In genomic region chr22:38228873-38229740, GRCh38 we compare ENCODE assay signal across 8 cellular contexts. TPM values are rescaled to one million over a fixed set of nuclear protein-coding genes. Genes with fewer than 3 reads are reported as not detected.
A peak's percentile ranks its signal among the peaks of the same experiment; 100 is the strongest.
DNase-seq lines count a peak whose midpoint lies in the region; ATAC-seq and TF ChIP-seq lines count a peak whose summit lies in the region.

No MANE protein-coding gene starts in this region.

- TF ChIP-seq CTCF in colonic mucosa (IDR thresholded peaks at IDR 0.05): no peak
- TF ChIP-seq CTCF in mucosa of descending colon (IDR thresholded peaks at IDR 0.05): no peak

- H3K27me3 Mint-ChIP-seq in stimulated activated naive CD8-positive, alpha-beta T cell treated with anti-CD3 and anti-CD28 coated beads, Interleukin-15, Interleukin-2, amounts not matched to agents 100 ng/mL and 50 ng/mL, for 24 hours: no peaks in the 10 kb centered on the region

- H3K4me1 Mint-ChIP-seq in stimulated activated naive CD8-positive, alpha-beta T cell treated with anti-CD3 and anti-CD28 coated beads, Interleukin-15, Interleukin-2, amounts not matched to agents 100 ng/mL and 50 ng/mL, for 24 hours (ENCODE audit: low read depth): no peaks in the 10 kb centered on the region

- DNase-seq in stimulated activated naive CD8-positive, alpha-beta T cell treated with anti-CD3 and anti-CD28 coated beads, Interleukin-15, Interleukin-2, amounts not matched to agents 100 U/mL and 50 U/mL, for 24 hours: no peak
- peak; percentile 87 for DNase-seq in colonic mucosa
- peak; percentile 75 to 85 (median 85) for DNase-seq in mucosa of descending colon
- no peak for DNase-seq in Kasumi-1 (lab: John Stamatoyannopoulos, UW)
- DNase-seq in activated gamma-delta T cell treated with Interleukin-2 at 50 U/mL for 16 hours: no peak

- intact Hi-C loops in colonic mucosa (cut with DNase I): no loop called here
- intact Hi-C loops in mucosa of descending colon (cut with DNase I, micrococcal nuclease): no loop called here

- no peaks in the 10 kb centered on the region for H3K27me3 ChIP-seq in colonic mucosa

- peak overlapping the region in 1 of 2 donors; percentile 75 for H3K9ac ChIP-seq in colonic mucosa (ENCODE audit: low read depth in 2 of 2, low read length in 2 of 2)

- H3K27ac Mint-ChIP-seq in stimulated activated naive CD8-positive, alpha-beta T cell treated with anti-CD3 and anti-CD28 coated beads, Interleukin-15, Interleukin-2, amounts not matched to agents 100 ng/mL and 50 ng/mL, for 24 hours: peak overlapping the region; percentile 17

- peaks cover 14% of the 10 kb centered on the region for H3K36me3 Mint-ChIP-seq in stimulated activated naive CD8-positive, alpha-beta T cell treated with anti-CD3 and anti-CD28 coated beads, Interleukin-15, Interleukin-2, amounts not matched to agents 100 ng/mL and 50 ng/mL, for 24 hours (ENCODE audit: low read depth)

- H3K4me1 ChIP-seq in colonic mucosa: peaks cover 18% of the 10 kb centered on the region
- peaks cover 23% of the 10 kb centered on the region for H3K4me1 ChIP-seq in mucosa of descending colon (ENCODE audit: low read depth)

- H3K27ac ChIP-seq in colonic mucosa: peak overlapping the region; percentile 84

- H3K4me3 Mint-ChIP-seq in stimulated activated naive CD8-positive, alpha-beta T cell treated with anti-CD3 and anti-CD28 coated beads, Interleukin-15, Interleukin-2, amounts not matched to agents 100 ng/mL and 50 ng/mL, for 24 hours: no peak overlapping the region

- H3K9me3 Mint-ChIP-seq in stimulated activated naive CD8-positive, alpha-beta T cell treated with anti-CD3 and anti-CD28 coated beads, Interleukin-15, Interleukin-2, amounts not matched to agents 100 ng/mL and 50 ng/mL, for 24 hours: no peaks in the 10 kb centered on the region

- H3K4me3 ChIP-seq in colonic mucosa: no peak overlapping the region
- no peak overlapping the region for H3K4me3 ChIP-seq in mucosa of descending colon

- H3K36me3 ChIP-seq in colonic mucosa: peaks cover 7% of the 10 kb centered on the region
- no peaks in the 10 kb centered on the region for H3K36me3 ChIP-seq in mucosa of descending colon (ENCODE audit: low read depth)

- H3K9me3 ChIP-seq in colonic mucosa: no peaks in the 10 kb centered on the region
- H3K9me3 ChIP-seq in mucosa of descending colon: no peaks in the 10 kb centered on the region

- ATAC-seq in stimulated activated naive CD8-positive, alpha-beta T cell treated with anti-CD3 and anti-CD28 coated beads, Interleukin-15, Interleukin-2, amounts not matched to agents 100 U/mL and 50 U/mL, for 24 hours: no peak
- ATAC-seq in mucosa of descending colon (peak; percentile 91), HG03439 (IDR thresholded peaks at IDR 0.05; ENCODE audit: unreplicated experiment) (no peak), HG03432 (IDR thresholded peaks at IDR 0.05; ENCODE audit: unreplicated experiment) (no peak)

RNA-seq across cellular contexts. Expression of gene MAFF, which starts 27.3 kb away (rescaled TPM):
- total RNA-seq in colonic mucosa: 10 to 100 TPM in 1 of 2 donors, 1 to 10 TPM in 1; 5.2 to 41.7 TPM
- 10 to 100 TPM; 16.7 to 26.5 (median 25.6) TPM for total RNA-seq in mucosa of descending colon

RNA-seq across cellular contexts. Expression of gene TMEM184B, which starts 43.7 kb away (rescaled TPM):
- total RNA-seq in colonic mucosa (10 to 100 TPM; 58.8 to 61.6 TPM), mucosa of descending colon (10 to 100 TPM; 35.9 to 63.1 (median 38.2) TPM)

RNA-seq across cellular contexts. Expression of gene PLA2G6, which starts 47.5 kb away (rescaled TPM):
- 10 to 100 TPM; 24.1 to 38.5 TPM for total RNA-seq in colonic mucosa
- total RNA-seq in mucosa of descending colon: 10 to 100 TPM; 28.5 to 38.7 (median 35.9) TPM

Comparison
In these comparisons a context has a peak if more than half of its experiments do, and no peak if none do; other contexts are left out.
1. DNase-seq: peak in colonic mucosa (single experiment) and mucosa of descending colon (3 of 3); none in stimulated activated naive CD8-positive, alpha-beta T cell treated with anti-CD3 and anti-CD28 coated beads, Interleukin-15, Interleukin-2, amounts not matched to agents 100 U/mL and 50 U/mL, for 24 hours (single experiment), Kasumi-1 (0 of 2) and activated gamma-delta T cell treated with Interleukin-2 at 50 U/mL for 16 hours (single experiment).